ENCODE assay signal across 15 cellular contexts in genomic region chr1:86205741-86206140, GRCh38. TPM values are rescaled to one million over a fixed set of nuclear protein-coding genes. Genes with fewer than 3 reads are reported as not detected.
"Had no signal": no experiment of that assay in that cellular context is flagged by ENCODE, and none has a peak within 500 bp of the region (broad histone marks: within the 10 kb centered on the region; RNA-seq: fewer than 3 reads in every experiment).

No MANE protein-coding gene starts in this region.

- H3K4me1 ChIP-seq: body of pancreas, stomach had no signal

- H3K36me3 ChIP-seq: stomach had no signal

- H3K4me3 ChIP-seq: body of pancreas, mucosa of descending colon, stomach had no signal

- ATAC-seq: activated naive CD4-positive, alpha-beta T cell treated with anti-CD3 and anti-CD28 coated beads, Interleukin-2, amount 50 U/mL, for 72 hours; body of pancreas; esophagus mucosa; mucosa of descending colon; stimulated activated effector memory CD8-positive, alpha-beta T cell treated with anti-CD3 and anti-CD28 coated beads, Interleukin-12 subunit alpha, Interleukin-12 subunit beta, amount 100 ng/mL, for 72 hours had no signal

- H3K27ac ChIP-seq: body of pancreas, stomach had no signal

- H3K9me3 ChIP-seq: body of pancreas, mucosa of descending colon, stomach had no signal

- H3K27me3 ChIP-seq: body of pancreas, stomach had no signal

- DNase-seq: activated B cell treated with CpG ODN at 0.5 μM for 24 hours; activated CD4-positive, alpha-beta memory T cell treated with anti-CD3 and anti-CD28 coated beads for 36 hours; activated CD4-positive, alpha-beta T cell treated with anti-CD3 and anti-CD28 coated beads for 4 hours; activated gamma-delta T cell treated with Interleukin-2 at 50 U/mL for 16 hours; activated T-cell treated with anti-CD3 and anti-CD28 coated beads for 4 hours; body of pancreas; central memory CD4-positive, alpha-beta T cell; effector CD4-positive, alpha-beta T cell; mucosa of descending colon; naive B cell; stomach had no signal

RNA-seq across cellular contexts. Expression of gene COL24A1, which starts 49.2 kb away (rescaled TPM):
- total RNA-seq: activated B cell treated with CpG ODN at 0.5 μM for 24 hours; activated CD4-positive, alpha-beta memory T cell treated with anti-CD3 and anti-CD28 coated beads for 36 hours; activated naive CD4-positive, alpha-beta T cell treated with anti-CD3 and anti-CD28 coated beads, Interleukin-2, amount 50 U/mL, for 72 hours; activated T-helper 1 cell treated with anti-CD3 and anti-CD28 coated beads, Interleukin-12 subunit alpha, Interleukin-12 subunit beta, Interleukin-2, Interleukin-4 antibody, amounts not matched to agents 30 ng/mL and 10 ng/mL and 1 ng/mL, durations not matched to agents 14 hours and 24 hours and 36 hours; esophagus mucosa had no signal
